ENCODE assay signal across 13 cellular contexts in the genomic region with DNA sequence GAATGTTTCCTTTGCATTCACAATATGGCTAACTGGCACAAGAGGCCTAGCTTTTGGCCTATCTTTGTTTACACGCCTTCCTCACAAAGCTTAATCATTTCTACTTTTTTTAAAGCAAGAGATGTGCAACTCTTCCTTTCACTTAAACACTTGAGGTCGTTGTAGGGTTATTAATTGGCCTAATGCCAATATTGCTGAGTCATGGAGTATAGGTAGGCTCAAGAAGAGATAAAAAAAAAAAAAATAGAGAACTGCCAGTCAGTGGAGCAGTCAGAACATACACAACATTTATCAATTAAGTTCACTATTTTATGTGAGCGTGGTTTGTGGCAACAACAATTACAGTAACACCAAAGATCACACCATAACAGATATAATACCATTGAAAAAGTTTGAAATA. TPM values are rescaled to one million over a fixed set of nuclear protein-coding genes. Genes with fewer than 3 reads are reported as not detected.
DNase-seq lines count a peak whose midpoint lies in the region; ATAC-seq and TF ChIP-seq lines count a peak whose summit lies in the region.
"Had no signal": no experiment of that assay in that cellular context is flagged by ENCODE, and none has a peak within 500 bp of the region (broad histone marks: within the 10 kb centered on the region; RNA-seq: fewer than 3 reads in every experiment).

No MANE protein-coding gene starts in this region.

- no peak for TF ChIP-seq CTCF in activated CD8-positive, alpha-beta T cell treated with anti-CD3 and anti-CD28 coated beads for 36 hours (IDR thresholded peaks at IDR 0.05)
- TF ChIP-seq CTCF in PC-9 (conservative IDR thresholded peaks at IDR 0.05) (no peak), retinal pigment epithelial cell (conservative IDR thresholded peaks at IDR 0.05; ENCODE audit: low read depth, low read length) (no peak)

- CTCF ChIA-PET in activated CD8-positive, alpha-beta T cell treated with anti-CD3 and anti-CD28 coated beads for 36 hours (lab: Charles Lee) = interaction anchor here (1.0 kb wide), 1 partner anchor 64 kb away, joined by 3 read pairs; a partner anchor contains a TSS
- CTCF ChIA-PET in activated CD8-positive, alpha-beta T cell treated with anti-CD3 and anti-CD28 coated beads, Interleukin-2, amount 10 ng/mL, durations not matched to agents 7 days and 5 days (lab: Charles Lee) = no interaction called here
- CTCF ChIA-PET in PC-9 (lab: Charles Lee) = interaction anchor here (0.8 kb wide), 1 partner anchor 378 kb away, joined by 4 read pairs; no protein-coding TSS in a partner anchor

- H3F3A ChIP-seq in PC-9 (ENCODE audit: insufficient read depth, low read depth) = no peaks in the 10 kb centered on the region; the same call in 1 of the 2 replicates

- peaks cover 32% of the 10 kb centered on the region for H3K4me1 Mint-ChIP-seq in activated CD8-positive, alpha-beta T cell treated with anti-CD3 and anti-CD28 coated beads for 36 hours (ENCODE audit: low read depth)
- peaks cover 28% of the 10 kb centered on the region for H3K4me1 Mint-ChIP-seq in activated CD8-positive, alpha-beta T cell treated with anti-CD3 and anti-CD28 coated beads, Interleukin-2, amount 10 ng/mL, durations not matched to agents 7 days and 5 days (ENCODE audit: low read depth)

- peaks cover 8% of the 10 kb centered on the region for H3K4me1 ChIP-seq in PC-9 (replicated peaks; ENCODE audit: insufficient read depth)

- no peaks in the 10 kb centered on the region for H3K9me3 ChIP-seq in PC-9 (ENCODE audit: insufficient read depth, low read depth)

- ATAC-seq in activated CD8-positive, alpha-beta T cell treated with anti-CD3 and anti-CD28 coated beads for 36 hours = no peak
- no peak for ATAC-seq in activated CD8-positive, alpha-beta T cell treated with anti-CD3 and anti-CD28 coated beads, Interleukin-2, amount 10 ng/mL, durations not matched to agents 7 days and 5 days
- ATAC-seq in GM19397 (IDR thresholded peaks at IDR 0.05; ENCODE audit: unreplicated experiment) = no peak
- ATAC-seq in HG02870 (IDR thresholded peaks at IDR 0.05; ENCODE audit: unreplicated experiment) = no peak

- no peaks in the 10 kb centered on the region; the same call in 1 of the 2 replicates for H3K36me3 ChIP-seq in PC-9 (ENCODE audit: low read depth)

- no peak overlapping the region for H3K4me2 ChIP-seq in PC-9

- H4K20me1 ChIP-seq in PC-9 (ENCODE audit: insufficient read depth) = no peaks in the 10 kb centered on the region

- BruUV-seq in PC-9 (replicated peaks; lab: Mats Ljungman, UMichigan) = no TSS peak

- H3K27ac Mint-ChIP-seq in activated CD8-positive, alpha-beta T cell treated with anti-CD3 and anti-CD28 coated beads for 36 hours = peak overlapping the region; percentile 40
- H3K27ac Mint-ChIP-seq in activated CD8-positive, alpha-beta T cell treated with anti-CD3 and anti-CD28 coated beads, Interleukin-2, amount 10 ng/mL, durations not matched to agents 7 days and 5 days = no peak overlapping the region
- H3K27ac Mint-ChIP-seq: B cell had no signal

- peak overlapping the region; percentile 32 for H3K27ac ChIP-seq in PC-9

- no peak for DNase-seq in activated CD8-positive, alpha-beta T cell treated with anti-CD3 and anti-CD28 coated beads for 36 hours
- no peak for DNase-seq in activated CD8-positive, alpha-beta T cell treated with anti-CD3 and anti-CD28 coated beads, Interleukin-2, amount 10 ng/mL, durations not matched to agents 7 days and 5 days
- DNase-seq in PC-9 (peak in 1 of 2 experiments; percentile 68), dermis blood vessel endothelial cell (peak; percentile 86), retinal pigment epithelial cell (ENCODE audit: low read depth) (peak; percentile 34)
- no peak for DNase-seq in effector CD4-positive, alpha-beta T cell
- DNase-seq: cortex of kidney, NCI-H1436, nucleus accumbens, SIG-M5 had no signal

- no peaks in the 10 kb centered on the region for H3K27me3 ChIP-seq in PC-9 (ENCODE audit: insufficient read depth, low read depth)

- no peaks in the 10 kb centered on the region for H3K27me3 Mint-ChIP-seq in activated CD8-positive, alpha-beta T cell treated with anti-CD3 and anti-CD28 coated beads for 36 hours
- no peaks in the 10 kb centered on the region for H3K27me3 Mint-ChIP-seq in activated CD8-positive, alpha-beta T cell treated with anti-CD3 and anti-CD28 coated beads, Interleukin-2, amount 10 ng/mL, durations not matched to agents 7 days and 5 days (ENCODE audit: low read depth)
- H3K27me3 Mint-ChIP-seq: B cell had no signal

- H3K79me2 ChIP-seq in PC-9 (ENCODE audit: low read depth) = peaks cover 34% of the 10 kb centered on the region

- H2AFZ ChIP-seq in PC-9 = no peak overlapping the region

- POLR2A ChIA-PET in activated CD8-positive, alpha-beta T cell treated with anti-CD3 and anti-CD28 coated beads for 36 hours (lab: Charles Lee) = no interaction called here
- POLR2A ChIA-PET in activated CD8-positive, alpha-beta T cell treated with anti-CD3 and anti-CD28 coated beads, Interleukin-2, amount 10 ng/mL, durations not matched to agents 7 days and 5 days (lab: Charles Lee) = no interaction called here
- POLR2A ChIA-PET in PC-9 (lab: Charles Lee; ENCODE audit: unreplicated experiment) = interaction anchor here (0.6 kb wide), 1 partner anchor 60 kb away, joined by 4 read pairs; a partner anchor contains a TSS

- H3K4me3 Mint-ChIP-seq in activated CD8-positive, alpha-beta T cell treated with anti-CD3 and anti-CD28 coated beads for 36 hours = no peak overlapping the region
- no peak overlapping the region for H3K4me3 Mint-ChIP-seq in activated CD8-positive, alpha-beta T cell treated with anti-CD3 and anti-CD28 coated beads, Interleukin-2, amount 10 ng/mL, durations not matched to agents 7 days and 5 days
- H3K4me3 Mint-ChIP-seq: B cell had no signal

- intact Hi-C loops in activated CD8-positive, alpha-beta T cell treated with anti-CD3 and anti-CD28 coated beads for 36 hours (cut with micrococcal nuclease) = no loop called here
- intact Hi-C loops in PC-9 (cut with micrococcal nuclease; ENCODE audit: unreplicated experiment) = no loop called here

- H3K4me3 ChIP-seq in PC-9 (no peak overlapping the region), retinal pigment epithelial cell (ENCODE audit: low read length) (no peak overlapping the region)

- H3K9me2 ChIP-seq in PC-9 (ENCODE audit: insufficient read depth) = no peaks in the 10 kb centered on the region

- no peaks in the 10 kb centered on the region for H3K9me3 Mint-ChIP-seq in activated CD8-positive, alpha-beta T cell treated with anti-CD3 and anti-CD28 coated beads for 36 hours
- H3K9me3 Mint-ChIP-seq in activated CD8-positive, alpha-beta T cell treated with anti-CD3 and anti-CD28 coated beads, Interleukin-2, amount 10 ng/mL, durations not matched to agents 7 days and 5 days (ENCODE audit: insufficient read depth) = no peaks in the 10 kb centered on the region

- H3K36me3 Mint-ChIP-seq in activated CD8-positive, alpha-beta T cell treated with anti-CD3 and anti-CD28 coated beads for 36 hours (ENCODE audit: low read depth) = peaks cover 24% of the 10 kb centered on the region
- peaks cover 35% of the 10 kb centered on the region for H3K36me3 Mint-ChIP-seq in activated CD8-positive, alpha-beta T cell treated with anti-CD3 and anti-CD28 coated beads, Interleukin-2, amount 10 ng/mL, durations not matched to agents 7 days and 5 days (ENCODE audit: low read depth)

RNA-seq across cellular contexts. Expression of a gene that starts 5.9 kb away (rescaled TPM):
- 10 to 100 TPM; 32.5 to 33.7 TPM for total RNA-seq in activated CD8-positive, alpha-beta T cell treated with anti-CD3 and anti-CD28 coated beads for 36 hours
- total RNA-seq in activated CD8-positive, alpha-beta T cell treated with anti-CD3 and anti-CD28 coated beads, Interleukin-2, amount 10 ng/mL, durations not matched to agents 7 days and 5 days = 10 to 100 TPM; 34.5 to 36.3 TPM
- 23.3 and 33.5 TPM in 2 replicates for total RNA-seq in PC-9 (2021)
- total RNA-seq in dermis blood vessel endothelial cell = 18.7 and 25.3 TPM in 2 replicates

RNA-seq across cellular contexts. Expression of a gene that starts 6.2 kb away (rescaled TPM):
- 10 to 100 TPM; 18.3 to 19.2 TPM for total RNA-seq in activated CD8-positive, alpha-beta T cell treated with anti-CD3 and anti-CD28 coated beads for 36 hours
- 10 to 100 TPM in 1 of 2 experiments, 1 to 10 TPM in 1; 9.5 to 10.2 TPM for total RNA-seq in activated CD8-positive, alpha-beta T cell treated with anti-CD3 and anti-CD28 coated beads, Interleukin-2, amount 10 ng/mL, durations not matched to agents 7 days and 5 days
- total RNA-seq in PC-9 (2021) = 24.9 and 27.2 TPM in 2 replicates
- total RNA-seq in dermis blood vessel endothelial cell = 13.4 and 16.5 TPM in 2 replicates

Comparison
In these comparisons a context has a peak if more than half of its experiments do, and no peak if none do; other contexts are left out.
1. DNase-seq: peak in dermis blood vessel endothelial cell (single experiment) and retinal pigment epithelial cell (single experiment); none in activated CD8-positive, alpha-beta T cell treated with anti-CD3 and anti-CD28 coated beads for 36 hours (single experiment), activated CD8-positive, alpha-beta T cell treated with anti-CD3 and anti-CD28 coated beads, Interleukin-2, amount 10 ng/mL, durations not matched to agents 7 days and 5 days (single experiment) and effector CD4-positive, alpha-beta T cell (single experiment).